ENCODE assay signal across 1 cellular context in genomic region chr2:112880696-112881095, GRCh38.
TF ChIP-seq lines count a peak whose summit lies in the region.

No MANE protein-coding gene starts in this region.

TF ChIP-seq in GM23338, 12 proteins besides CTCF, POLR2A, EP300 and RAD21 (continued from another document):
- TF ChIP-seq, protein P1, sequence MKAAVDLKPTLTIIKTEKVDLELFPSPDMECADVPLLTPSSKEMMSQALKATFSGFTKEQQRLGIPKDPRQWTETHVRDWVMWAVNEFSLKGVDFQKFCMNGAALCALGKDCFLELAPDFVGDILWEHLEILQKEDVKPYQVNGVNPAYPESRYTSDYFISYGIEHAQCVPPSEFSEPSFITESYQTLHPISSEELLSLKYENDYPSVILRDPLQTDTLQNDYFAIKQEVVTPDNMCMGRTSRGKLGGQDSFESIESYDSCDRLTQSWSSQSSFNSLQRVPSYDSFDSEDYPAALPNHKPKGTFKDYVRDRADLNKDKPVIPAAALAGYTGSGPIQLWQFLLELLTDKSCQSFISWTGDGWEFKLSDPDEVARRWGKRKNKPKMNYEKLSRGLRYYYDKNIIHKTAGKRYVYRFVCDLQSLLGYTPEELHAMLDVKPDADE (IDR thresholded peaks at IDR 0.05), result no peak
- TF ChIP-seq POLR2AphosphoS5 (IDR thresholded peaks at IDR 0.05; ENCODE audit: low read depth) (no peak), CREB1 (CRISPR knock-in tag; IDR thresholded peaks at IDR 0.05; ENCODE audit: low read depth) (no peak), ZNF462 (CRISPR knock-in tag; IDR thresholded peaks at IDR 0.05) (no peak), ZNF114 (CRISPR knock-in tag; IDR thresholded peaks at IDR 0.05) (no peak), JUNB (IDR thresholded peaks at IDR 0.05; ENCODE audit: unreplicated experiment) (no peak)
TF ChIP-seq in GM23338: peak in this region for 0.
